13 cellular contexts compared by ENCODE assay signal in the genomic region with DNA sequence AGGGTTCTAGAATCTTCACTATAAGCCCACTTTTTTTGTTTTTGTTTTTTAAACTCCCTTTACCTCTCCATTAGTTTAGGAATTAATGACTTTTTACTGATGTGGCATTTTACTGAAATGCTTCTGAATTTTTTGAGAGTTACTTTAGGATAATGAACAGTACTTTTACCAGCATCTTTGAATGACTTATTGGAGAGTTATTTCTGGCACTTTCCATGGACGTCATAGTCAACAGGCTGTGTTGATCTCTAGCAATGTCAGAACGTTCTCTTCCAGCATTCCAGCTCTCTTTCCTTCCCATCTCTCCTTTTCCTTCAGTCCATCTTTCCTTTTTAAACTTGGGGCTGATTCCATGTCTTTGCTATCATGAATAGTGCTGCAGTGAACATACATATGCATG. TPM values are rescaled to one million over a fixed set of nuclear protein-coding genes. Genes with fewer than 3 reads are reported as not detected.
DNase-seq lines count a peak whose midpoint lies in the region; ATAC-seq and TF ChIP-seq lines count a peak whose summit lies in the region.
"Had no signal": no experiment of that assay in that cellular context is flagged by ENCODE, and none has a peak within 500 bp of the region (broad histone marks: within the 10 kb centered on the region; RNA-seq: fewer than 3 reads in every experiment).

No MANE protein-coding gene starts in this region.

- H3K27me3 Mint-ChIP-seq in activated CD8-positive, alpha-beta T cell treated with anti-CD3 and anti-CD28 coated beads for 36 hours, result no peaks in the 10 kb centered on the region
- H3K27me3 Mint-ChIP-seq in activated CD8-positive, alpha-beta memory T cell treated with anti-CD3 and anti-CD28 coated beads, Interleukin-2, amount 10 ng/mL, durations not matched to agents 7 days and 5 days, result peaks cover 2% of the 10 kb centered on the region
- H3K27me3 Mint-ChIP-seq: central memory CD8-positive, alpha-beta T cell had no signal

- no peaks in the 10 kb centered on the region for H3K36me3 Mint-ChIP-seq in activated CD8-positive, alpha-beta T cell treated with anti-CD3 and anti-CD28 coated beads for 36 hours (ENCODE audit: low read depth)
- H3K36me3 Mint-ChIP-seq in activated CD8-positive, alpha-beta memory T cell treated with anti-CD3 and anti-CD28 coated beads, Interleukin-2, amount 10 ng/mL, durations not matched to agents 7 days and 5 days, result peaks cover 8% of the 10 kb centered on the region
- H3K36me3 Mint-ChIP-seq: CD8-positive, alpha-beta T cell had no signal

- POLR2A ChIA-PET in activated CD8-positive, alpha-beta T cell treated with anti-CD3 and anti-CD28 coated beads for 36 hours (lab: Charles Lee), result no interaction called here

- no peak for TF ChIP-seq POLR2A in prostate gland (IDR thresholded peaks at IDR 0.05)

- H3K4me1 ChIP-seq in SJSA1 (replicated peaks) (peaks cover 30% of the 10 kb centered on the region), prostate gland (replicated peaks) (no peaks in the 10 kb centered on the region)
- H3K4me1 ChIP-seq: parathyroid adenoma had no signal

- H3K9me3 Mint-ChIP-seq in activated CD8-positive, alpha-beta T cell treated with anti-CD3 and anti-CD28 coated beads for 36 hours, result peaks cover 4% of the 10 kb centered on the region
- peaks cover 6% of the 10 kb centered on the region for H3K9me3 Mint-ChIP-seq in activated CD8-positive, alpha-beta memory T cell treated with anti-CD3 and anti-CD28 coated beads, Interleukin-2, amount 10 ng/mL, durations not matched to agents 7 days and 5 days (ENCODE audit: low read depth)
- H3K9me3 Mint-ChIP-seq: activated CD4-positive, alpha-beta memory T cell treated with anti-CD3 and anti-CD28 coated beads, Interleukin-2, amount 10 ng/mL, durations not matched to agents 7 days and 5 days; CD8-positive, alpha-beta T cell; central memory CD8-positive, alpha-beta T cell had no signal

- no peak for ATAC-seq in activated CD8-positive, alpha-beta T cell treated with anti-CD3 and anti-CD28 coated beads for 36 hours
- ATAC-seq in HG02798 (IDR thresholded peaks at IDR 0.05; ENCODE audit: poor library complexity, unreplicated experiment), result no peak
- no peak for ATAC-seq in activated CD8-positive, alpha-beta memory T cell treated with anti-CD3 and anti-CD28 coated beads, Interleukin-2, amount 10 ng/mL, durations not matched to agents 7 days and 5 days
- ATAC-seq: CD8-positive, alpha-beta T cell had no signal

- no peak overlapping the region for H3K4me3 Mint-ChIP-seq in activated CD8-positive, alpha-beta T cell treated with anti-CD3 and anti-CD28 coated beads for 36 hours
- H3K4me3 Mint-ChIP-seq in activated CD8-positive, alpha-beta memory T cell treated with anti-CD3 and anti-CD28 coated beads, Interleukin-2, amount 10 ng/mL, durations not matched to agents 7 days and 5 days, result no peak overlapping the region
- H3K4me3 Mint-ChIP-seq: activated CD4-positive, alpha-beta memory T cell treated with anti-CD3 and anti-CD28 coated beads, Interleukin-2, amount 10 ng/mL, durations not matched to agents 7 days and 5 days; CD8-positive, alpha-beta T cell; central memory CD8-positive, alpha-beta T cell had no signal

- peaks cover 21% of the 10 kb centered on the region for H3K36me3 ChIP-seq in SJSA1
- no peaks in the 10 kb centered on the region for H3K36me3 ChIP-seq in prostate gland

- H3K4me3 ChIP-seq in SJSA1 (no peak overlapping the region), fibroblast of the aortic adventitia (ENCODE audit: low read depth, low read length) (no peak overlapping the region), prostate gland (no peak overlapping the region)

- H3K4me1 Mint-ChIP-seq in activated CD8-positive, alpha-beta T cell treated with anti-CD3 and anti-CD28 coated beads for 36 hours (ENCODE audit: low read depth), result no peaks in the 10 kb centered on the region
- H3K4me1 Mint-ChIP-seq in activated CD8-positive, alpha-beta memory T cell treated with anti-CD3 and anti-CD28 coated beads, Interleukin-2, amount 10 ng/mL, durations not matched to agents 7 days and 5 days, result no peaks in the 10 kb centered on the region
- H3K4me1 Mint-ChIP-seq: activated CD4-positive, alpha-beta memory T cell treated with anti-CD3 and anti-CD28 coated beads, Interleukin-2, amount 10 ng/mL, durations not matched to agents 7 days and 5 days; central memory CD8-positive, alpha-beta T cell had no signal

- DNase-seq in AG08395 (ENCODE audit: low spot score) (peak; percentile 73), SJSA1 (ENCODE audit: low read depth in 1 of 2, low spot score in 2 of 2) (peak in 1 of 2 experiments; percentile 44), fibroblast of the aortic adventitia (ENCODE audit: low read depth) (peak; percentile 86), prostate gland (ENCODE audit: low spot score) (no peak)
- no peak for DNase-seq in activated CD8-positive, alpha-beta T cell treated with anti-CD3 and anti-CD28 coated beads for 36 hours
- no peak for DNase-seq in activated effector memory CD4-positive, alpha-beta T cell treated with anti-CD3 and anti-CD28 coated beads, Interleukin-2, amount 50 U/mL, for 16 hours
- no peak for DNase-seq in activated CD8-positive, alpha-beta memory T cell treated with anti-CD3 and anti-CD28 coated beads, Interleukin-2, amount 10 ng/mL, durations not matched to agents 7 days and 5 days
- DNase-seq: activated CD4-positive, alpha-beta memory T cell treated with anti-CD3 and anti-CD28 coated beads, Interleukin-2, amount 10 ng/mL, durations not matched to agents 7 days and 5 days; CD8-positive, alpha-beta T cell; NCI-H1436 had no signal

- intact Hi-C loops in prostate gland (cut with DNase I), result no loop called here
- intact Hi-C loops in activated CD8-positive, alpha-beta T cell treated with anti-CD3 and anti-CD28 coated beads for 36 hours (cut with micrococcal nuclease), result no loop called here

- TF ChIP-seq CTCF in fibroblast of the aortic adventitia (IDR thresholded peaks at IDR 0.05; ENCODE audit: insufficient read depth, low read length), result no peak
- TF ChIP-seq CTCF in prostate gland (IDR thresholded peaks at IDR 0.05), result no peak
- TF ChIP-seq CTCF in activated CD8-positive, alpha-beta T cell treated with anti-CD3 and anti-CD28 coated beads for 36 hours (IDR thresholded peaks at IDR 0.05), result no peak

- no peaks in the 10 kb centered on the region for H3K9me3 ChIP-seq in SJSA1 (replicated peaks)
- H3K9me3 ChIP-seq in prostate gland, result no peaks in the 10 kb centered on the region

- H3K27me3 ChIP-seq in SJSA1 (replicated peaks) (no peaks in the 10 kb centered on the region), prostate gland (replicated peaks; ENCODE audit: insufficient read depth) (no peaks in the 10 kb centered on the region)

- 27% methylated on average over 2 of the region's 2 CpGs for WGBS in prostate gland

- CTCF ChIA-PET in activated CD8-positive, alpha-beta T cell treated with anti-CD3 and anti-CD28 coated beads for 36 hours (lab: Charles Lee), result no interaction called here
- CTCF ChIA-PET in activated CD8-positive, alpha-beta memory T cell treated with anti-CD3 and anti-CD28 coated beads, Interleukin-2, amount 10 ng/mL, durations not matched to agents 7 days and 5 days (lab: Charles Lee), result no interaction called here

- H3K27ac Mint-ChIP-seq in activated CD8-positive, alpha-beta T cell treated with anti-CD3 and anti-CD28 coated beads for 36 hours, result no peak overlapping the region
- no peak overlapping the region for H3K27ac Mint-ChIP-seq in activated CD8-positive, alpha-beta memory T cell treated with anti-CD3 and anti-CD28 coated beads, Interleukin-2, amount 10 ng/mL, durations not matched to agents 7 days and 5 days
- H3K27ac Mint-ChIP-seq: activated CD4-positive, alpha-beta memory T cell treated with anti-CD3 and anti-CD28 coated beads, Interleukin-2, amount 10 ng/mL, durations not matched to agents 7 days and 5 days; CD8-positive, alpha-beta T cell had no signal

- H3K27ac ChIP-seq in SJSA1 (peak overlapping the region; percentile 19), prostate gland (peak overlapping the region; percentile 22 to 61)
- H3K27ac ChIP-seq: parathyroid adenoma had no signal

RNA-seq across cellular contexts. Expression of a gene that starts 48.5 kb away (rescaled TPM):
- total RNA-seq in SJSA1 (2014; rRNA removed; shearing (Covaris generic)), result 381 and 457 TPM in 2 replicates
- 571 and 966 TPM in 2 replicates for total RNA-seq in fibroblast of the aortic adventitia (ENCODE audit: low replicate concordance)
- total RNA-seq in prostate gland, result 100 to 1,000 TPM in 1 of 2 donors, 10 to 100 TPM in 1; 77.2 to 124 TPM
- total RNA-seq in activated CD8-positive, alpha-beta T cell treated with anti-CD3 and anti-CD28 coated beads for 36 hours, result 10 to 100 TPM; 19.7 to 21.8 TPM
- total RNA-seq in activated CD8-positive, alpha-beta memory T cell treated with anti-CD3 and anti-CD28 coated beads, Interleukin-2, amount 10 ng/mL, durations not matched to agents 7 days and 5 days, result 10 to 100 TPM; 16.9 to 23.0 TPM

Comparison
In these comparisons a context has a peak if more than half of its experiments do, and no peak if none do; other contexts are left out.
1. DNase-seq: peak in AG08395 (single experiment) and fibroblast of the aortic adventitia (single experiment); none in prostate gland (single experiment), activated CD8-positive, alpha-beta T cell treated with anti-CD3 and anti-CD28 coated beads for 36 hours (single experiment), activated effector memory CD4-positive, alpha-beta T cell treated with anti-CD3 and anti-CD28 coated beads, Interleukin-2, amount 50 U/mL, for 16 hours (single experiment) and activated CD8-positive, alpha-beta memory T cell treated with anti-CD3 and anti-CD28 coated beads, Interleukin-2, amount 10 ng/mL, durations not matched to agents 7 days and 5 days (single experiment).